In genomic region chr3:17510265-17510664, GRCh38 we compare ENCODE assay signal across 9 cellular contexts.
"Had no signal": no experiment of that assay in that cellular context is flagged by ENCODE, and none has a peak within 500 bp of the region (broad histone marks: within the 10 kb centered on the region; RNA-seq: fewer than 3 reads in every experiment).

No MANE protein-coding gene starts in this region.

- DNase-seq: GM23248, H9, HCEC 1CT, IMR-90, KBM-7 had no signal

- FAIRE-seq: H1, H54, HTR-8/SVneo had no signal

- H3K4me3 ChIP-seq: GM23248 had no signal

- H3K27ac ChIP-seq: GM23248, KMS-11 had no signal
